In genomic region chr6:25896252-25896651, GRCh38 we compare ENCODE assay signal across 10 cellular contexts. TPM values are rescaled to one million over a fixed set of nuclear protein-coding genes. Genes with fewer than 3 reads are reported as not detected.
"Had no signal": no experiment of that assay in that cellular context is flagged by ENCODE, and none has a peak within 500 bp of the region (broad histone marks: within the 10 kb centered on the region; RNA-seq: fewer than 3 reads in every experiment).

No MANE protein-coding gene starts in this region.

- H3K9ac ChIP-seq: KMS-11 had no signal

- DNase-seq: IMR-90, KBM-7, KG1 had no signal

- FAIRE-seq: HepG2, HTR-8/SVneo had no signal

- H3K27ac ChIP-seq: HL-60, KMS-11 had no signal

- H3K4me2 ChIP-seq: KMS-11 had no signal

- ATAC-seq: HepG2 had no signal

RNA-seq across cellular contexts. Expression of gene SLC17A3, which starts 22.2 kb away (rescaled TPM):
- total RNA-seq: HT-29, HT1080, IMR-90 had no signal
- polyA plus RNA-seq: IgD-negative memory B cell, IMR-90 had no signal

RNA-seq across cellular contexts. Expression of gene SLC17A2, which starts 34.2 kb away (rescaled TPM):
- total RNA-seq: HT-29, HT1080, IMR-90 had no signal
- polyA plus RNA-seq: IgD-negative memory B cell, IMR-90 had no signal
